17 cellular contexts compared by ENCODE assay signal in genomic region chr1:232467073-232467760, GRCh38.
A peak's percentile ranks its signal among the peaks of the same experiment; 100 is the strongest.
DNase-seq lines count a peak whose midpoint lies in the region; ATAC-seq and TF ChIP-seq lines count a peak whose summit lies in the region.
"Had no signal": no experiment of that assay in that cellular context is flagged by ENCODE, and none has a peak within 500 bp of the region (broad histone marks: within the 10 kb centered on the region; RNA-seq: fewer than 3 reads in every experiment).

No MANE protein-coding gene starts in this region.

- H3K18ac ChIP-seq in H9 (ENCODE audit: insufficient read length, low read depth, low read length): no peak overlapping the region

- H3T11ph ChIP-seq in H9 (ENCODE audit: low read length): no peak overlapping the region

- no peaks in the 10 kb centered on the region for H4K20me1 ChIP-seq in H9 (ENCODE audit: control insufficient read depth, insufficient read depth, insufficient read length)

- H2BK15ac ChIP-seq in H9 (ENCODE audit: low read depth, low read length): no peak overlapping the region

- H3K14ac ChIP-seq in H9 (ENCODE audit: insufficient read depth, low read length): no peak overlapping the region

- H3K36me3 ChIP-seq in BE2C (no peaks in the 10 kb centered on the region), Panc1 (ENCODE audit: control insufficient read depth, insufficient read depth, low read length) (no peaks in the 10 kb centered on the region)

- in situ Hi-C loops in Panc1 (cut with HindIII; ENCODE audit: low pct_unique_long_range_greater_than_20kb, low sequenced_read_pairs): no loop called here

- no peak overlapping the region for H3K23ac ChIP-seq in H9 (ENCODE audit: insufficient read length, low read depth, low read length)

- H3K79me2 ChIP-seq in H9 (ENCODE audit: insufficient read depth, low read length): no peaks in the 10 kb centered on the region

- intact Hi-C loops in Panc1 (cut with micrococcal nuclease; ENCODE audit: unreplicated experiment): no loop called here

- H2AFZ ChIP-seq in H9 (ENCODE audit: low read length): no peak overlapping the region

- no peak overlapping the region for H2BK5ac ChIP-seq in H9 (ENCODE audit: insufficient read length, low read length)

- peaks cover 74% of the 10 kb centered on the region for H3K27me3 Mint-ChIP-seq in H9 (ENCODE audit: low read depth)
- H3K27me3 Mint-ChIP-seq in endothelial cell (ENCODE audit: unreplicated experiment): no peaks in the 10 kb centered on the region
- H3K27me3 Mint-ChIP-seq: IgD-negative memory B cell had no signal

- H3K4me1 Mint-ChIP-seq in H9: peaks cover 28 to 31% of the 10 kb centered on the region in 2 experiments
- peaks cover 11% of the 10 kb centered on the region for H3K4me1 Mint-ChIP-seq in endothelial cell (ENCODE audit: unreplicated experiment)

- POLR2A ChIA-PET in Panc1 (lab: Charles Lee): no interaction called here

- H3K79me1 ChIP-seq in H9 (ENCODE audit: insufficient read depth, low read depth, low read length, poor library complexity, severe bottlenecking): no peaks in the 10 kb centered on the region

- no peak for ATAC-seq in Panc1
- no peak for ATAC-seq in GM19023 (IDR thresholded peaks at IDR 0.05; ENCODE audit: unreplicated experiment)
- ATAC-seq: Right ventricle myocardium inferior had no signal

- H2AK5ac ChIP-seq in H9 (ENCODE audit: insufficient read length, low read length): no peak overlapping the region

- H4K5ac ChIP-seq in H9 (ENCODE audit: insufficient read length, low read depth, low read length): no peak overlapping the region

- H3K9me3 ChIP-seq in BE2C: no peaks in the 10 kb centered on the region
- H3K9me3 ChIP-seq in H9 (ENCODE audit: control insufficient read depth, low read depth, low read length): no peaks in the 10 kb centered on the region
- H3K9me3 ChIP-seq in Panc1 (ENCODE audit: control insufficient read depth, insufficient read depth, low read depth, low read length): no peaks in the 10 kb centered on the region

- TF ChIP-seq CTCF in BE2C (IDR thresholded peaks at IDR 0.05; ENCODE audit: low read depth, low read length) (peak; percentile 24), H9 (conservative IDR thresholded peaks at IDR 0.05) (peak; percentile 44; the same call in 2 of the 3 replicates), Panc1 (IDR thresholded peaks at IDR 0.05) (0 out of 2 replicates have a peak, but pooled peaks have one; percentile 6), endothelial cell (IDR thresholded peaks at IDR 0.05; ENCODE audit: unreplicated experiment) (peak; percentile 35)

- H3K4me3 Mint-ChIP-seq in H9 (no peak overlapping the region; a peak in 1 of 5 replicates), endothelial cell (ENCODE audit: unreplicated experiment) (no peak overlapping the region)
- H3K4me3 Mint-ChIP-seq: IgD-negative memory B cell had no signal

- H3K27ac Mint-ChIP-seq in H9 (no peak overlapping the region), endothelial cell (ENCODE audit: unreplicated experiment) (no peak overlapping the region)
- H3K27ac Mint-ChIP-seq: IgD-negative memory B cell had no signal

- H2BK12ac ChIP-seq in H9 (ENCODE audit: insufficient read length, low read depth, low read length): no peak overlapping the region

- H4K8ac ChIP-seq in H9 (replicated peaks; ENCODE audit: insufficient read length, low read depth, low read length): no peak overlapping the region

- no peaks in the 10 kb centered on the region; the same call in 1 of the 2 replicates for H3K4me1 ChIP-seq in BE2C
- peaks cover 5% of the 10 kb centered on the region for H3K4me1 ChIP-seq in H9 (ENCODE audit: insufficient read depth, low read length)
- no peaks in the 10 kb centered on the region for H3K4me1 ChIP-seq in Panc1 (ENCODE audit: control insufficient read depth, insufficient read depth, low read length)

- H3K27ac ChIP-seq in H9 (ENCODE audit: insufficient read length, low read depth, low read length) (no peak overlapping the region), Panc1 (ENCODE audit: low read length) (no peak overlapping the region)
- H3K27ac ChIP-seq: SK-N-MC had no signal

- WGBS in H9 (ENCODE audit: extremely low coverage, insufficient read length, low lambda C conversion rate): no CpG with 5 or more reads among the region's 9 CpGs

- H4K91ac ChIP-seq in H9 (ENCODE audit: insufficient read length, low read depth, low read length): no peak overlapping the region

- BruUV-seq in Panc1 (replicated peaks; lab: Mats Ljungman, UMichigan): no TSS peak

- H3K27me3 ChIP-seq in BE2C (no peaks in the 10 kb centered on the region), H9 (ENCODE audit: insufficient read depth, low read length) (peaks cover 13% of the 10 kb centered on the region; the same call in 1 of the 2 replicates), Panc1 (ENCODE audit: control insufficient read depth, insufficient read depth, low read length) (no peaks in the 10 kb centered on the region)

- no peaks in the 10 kb centered on the region; a peak in 1 of 5 replicates for H3K9me3 Mint-ChIP-seq in H9
- no peaks in the 10 kb centered on the region for H3K9me3 Mint-ChIP-seq in endothelial cell (ENCODE audit: unreplicated experiment)

- no peak overlapping the region for H3K4ac ChIP-seq in H9 (ENCODE audit: low read depth, low read length)

- H3K36me3 Mint-ChIP-seq in H9 (ENCODE audit: insufficient read depth in 1 of 3, low read depth in 3 of 3) (peaks cover 0 to 12% (median 3%) of the 10 kb centered on the region in 3 experiments; a peak in 6 of 7 replicates), endothelial cell (ENCODE audit: low read depth, unreplicated experiment) (peaks cover 63% of the 10 kb centered on the region)

- H3K9ac ChIP-seq in H9 (ENCODE audit: extremely low read depth, insufficient read length, low read length): no peak overlapping the region

- no peak overlapping the region for H3K56ac ChIP-seq in H9 (ENCODE audit: insufficient read length, low read depth, low read length)

- no peaks in the 10 kb centered on the region for H3K23me2 ChIP-seq in H9 (ENCODE audit: insufficient read length, low read depth, low read length, poor library complexity, severe bottlenecking)

- H2BK20ac ChIP-seq in H9 (ENCODE audit: low read depth, low read length, poor library complexity, severe bottlenecking): no peak overlapping the region

- H3K4me3 ChIP-seq in BE2C (ENCODE audit: low read depth, low read length) (no peak overlapping the region), Panc1 (ENCODE audit: low read depth in 2 of 2, low read length in 2 of 2) (no peak overlapping the region)
- H3K4me3 ChIP-seq: SK-N-MC had no signal

- H3K4me2 ChIP-seq in H9 (ENCODE audit: insufficient read depth, insufficient read length, low read length): no peak overlapping the region

- H2BK120ac ChIP-seq in H9 (ENCODE audit: low read depth, low read length, poor library complexity, severe bottlenecking): no peak overlapping the region

- CTCF ChIA-PET in Panc1 (lab: Charles Lee): no interaction called here

- DNase-seq in BE2C: no peak
- no peak for DNase-seq in H9
- no peak for DNase-seq in Panc1 (ENCODE audit: low read depth, low spot score)
- DNase-seq in endothelial cell (ENCODE audit: low spot score): no peak
- no peak for DNase-seq in stimulated activated CD4-positive, alpha-beta T cell treated with anti-CD3 and anti-CD28 coated beads, Interleukin-15, amount 100 ng/mL, for 24 hours
- DNase-seq in NCI-H2196 (lab: John Stamatoyannopoulos, UW; ENCODE audit: unreplicated experiment): no peak
- no peak for DNase-seq in activated naive CD4-positive, alpha-beta T cell treated with anti-CD3 and anti-CD28 coated beads, Interleukin-2, amount 50 U/mL, for 16 hours
- DNase-seq: EL; NCI-H1436 treated with DMSO at 0.1 percent for 48 hours; NCI-H2081 treated with DMSO at 0.1 percent for 48 hours; NCI-H226; NCI-H526 treated with DMSO at 0.1 percent for 48 hours; NK-92 treated with Interleukin-12 subunit alpha and Interleukin-12 subunit beta, amount 100 ng/mL, for 24 hours had no signal
